In the genomic region with DNA sequence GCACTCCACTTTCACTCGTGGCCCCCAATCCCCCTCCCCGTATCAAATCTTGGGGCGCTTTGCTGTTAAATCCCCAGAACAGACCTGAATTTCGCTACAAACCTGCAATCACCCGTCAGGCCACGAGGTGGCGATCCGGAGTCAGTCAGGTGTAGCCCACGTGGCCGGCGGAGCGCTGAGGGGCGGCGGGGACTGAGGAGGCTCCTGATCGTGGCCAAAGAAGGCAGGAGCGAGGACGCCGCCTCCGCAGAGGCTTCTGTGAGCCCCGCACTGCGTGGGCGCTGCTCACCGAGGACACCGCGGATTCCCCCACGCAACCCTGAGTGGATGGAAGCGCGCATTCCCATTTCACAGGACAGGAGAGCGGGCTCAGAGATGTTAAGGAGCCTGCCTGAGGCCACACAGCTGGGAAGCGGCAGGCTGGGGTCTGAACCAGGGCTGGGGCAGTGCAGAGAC, we compare ENCODE assay signal across 8 cellular contexts.
DNase-seq lines count a peak whose midpoint lies in the region; ATAC-seq, FAIRE-seq and TF ChIP-seq lines count a peak whose summit lies in the region.

No MANE protein-coding gene starts in this region.

- no peak overlapping the region for H2AFZ ChIP-seq in OCI-LY1 (ENCODE audit: low read length)

- H3K27me3 ChIP-seq in OCI-LY1 (ENCODE audit: insufficient read depth, low read length): peaks cover 8% of the 10 kb centered on the region; the same call in 1 of the 2 replicates
- H3K27me3 ChIP-seq in naive thymus-derived CD4-positive, alpha-beta T cell (ENCODE audit: control insufficient read depth in 2 of 2, insufficient read depth in 2 of 2, low read length in 2 of 2): no peaks in the 10 kb centered on the region

- peaks cover 4% of the 10 kb centered on the region for H3K4me1 ChIP-seq in OCI-LY1 (ENCODE audit: insufficient read depth, low read length, severe bottlenecking)
- H3K4me1 ChIP-seq in naive thymus-derived CD4-positive, alpha-beta T cell (ENCODE audit: control insufficient read depth in 2 of 2, insufficient read depth in 2 of 2, low read length in 2 of 2): peaks cover 3 to 10% of the 10 kb centered on the region in 2 donors

- no peak for FAIRE-seq in D721Med (lab: Jason Lieb, UNC)

- H4K20me1 ChIP-seq in OCI-LY1 (ENCODE audit: insufficient read depth, low read length): no peaks in the 10 kb centered on the region

- ATAC-seq in naive thymus-derived CD4-positive, alpha-beta T cell: peak; percentile 90
- peak; percentile 69 for ATAC-seq in stimulated activated effector memory CD8-positive, alpha-beta T cell treated with anti-CD3 and anti-CD28 coated beads, Interleukin-12 subunit alpha, Interleukin-12 subunit beta, amount 100 ng/mL, for 72 hours
- no peak for ATAC-seq in HG02938 (IDR thresholded peaks at IDR 0.05; ENCODE audit: unreplicated experiment)

- H3K9me3 ChIP-seq in OCI-LY1 (ENCODE audit: low read length): no peaks in the 10 kb centered on the region
- no peaks in the 10 kb centered on the region for H3K9me3 ChIP-seq in naive thymus-derived CD4-positive, alpha-beta T cell (ENCODE audit: control insufficient read depth in 2 of 3, low read length in 3 of 3)

- no peaks in the 10 kb centered on the region for H3K36me3 Mint-ChIP-seq in naive thymus-derived CD4-positive, alpha-beta T cell
- no peaks in the 10 kb centered on the region for H3K36me3 Mint-ChIP-seq in stimulated activated effector memory CD8-positive, alpha-beta T cell treated with anti-CD3 and anti-CD28 coated beads, Interleukin-12 subunit alpha, Interleukin-12 subunit beta, amount 100 ng/mL, for 72 hours

- no peaks in the 10 kb centered on the region for H3K9me2 ChIP-seq in OCI-LY1 (ENCODE audit: low read depth, low read length)

- peaks cover 10 to 23% (median 22%) of the 10 kb centered on the region in 7 donors for H3K4me1 Mint-ChIP-seq in naive thymus-derived CD4-positive, alpha-beta T cell
- peaks cover 22% of the 10 kb centered on the region for H3K4me1 Mint-ChIP-seq in stimulated activated effector memory CD8-positive, alpha-beta T cell treated with anti-CD3 and anti-CD28 coated beads, Interleukin-12 subunit alpha, Interleukin-12 subunit beta, amount 100 ng/mL, for 72 hours

- H3K9me3 Mint-ChIP-seq in naive thymus-derived CD4-positive, alpha-beta T cell: no peaks in the 10 kb centered on the region
- no peaks in the 10 kb centered on the region for H3K9me3 Mint-ChIP-seq in stimulated activated effector memory CD8-positive, alpha-beta T cell treated with anti-CD3 and anti-CD28 coated beads, Interleukin-12 subunit alpha, Interleukin-12 subunit beta, amount 100 ng/mL, for 72 hours

- peak overlapping the region; percentile 36 to 79 (median 72) for H3K4me3 Mint-ChIP-seq in naive thymus-derived CD4-positive, alpha-beta T cell
- peak overlapping the region; percentile 45 for H3K4me3 Mint-ChIP-seq in stimulated activated effector memory CD8-positive, alpha-beta T cell treated with anti-CD3 and anti-CD28 coated beads, Interleukin-12 subunit alpha, Interleukin-12 subunit beta, amount 100 ng/mL, for 72 hours

- no peaks in the 10 kb centered on the region for H3K79me2 ChIP-seq in OCI-LY1 (ENCODE audit: insufficient read depth, low read length)

- H3K27ac ChIP-seq in OCI-LY1 (ENCODE audit: low read depth, low read length, poor library complexity, severe bottlenecking): no peak overlapping the region
- no peak overlapping the region for H3K27ac ChIP-seq in naive thymus-derived CD4-positive, alpha-beta T cell (ENCODE audit: low read depth, low read length)

- no peak overlapping the region for H3K9ac ChIP-seq in OCI-LY1 (ENCODE audit: low read length)

- CTCF ChIA-PET in naive thymus-derived CD4-positive, alpha-beta T cell (lab: Charles Lee): interaction anchor here (0.7 to 10.5 kb wide), 9 partner anchors 14 to 139 kb away, joined by 3 to 244 read pairs (median 5); no protein-coding TSS in a partner anchor

- peak overlapping the region; percentile 35; the same call in 1 of the 2 replicates for H3K4me2 ChIP-seq in OCI-LY1 (ENCODE audit: low read length)

- no peaks in the 10 kb centered on the region; the same call in 1 of the 2 replicates for H3K36me3 ChIP-seq in OCI-LY1 (ENCODE audit: insufficient read depth, low read length)
- no peaks in the 10 kb centered on the region for H3K36me3 ChIP-seq in naive thymus-derived CD4-positive, alpha-beta T cell (ENCODE audit: control insufficient read depth in 2 of 3, insufficient read depth in 3 of 3, low read length in 3 of 3)

- intact Hi-C loops in naive thymus-derived CD4-positive, alpha-beta T cell (cut with micrococcal nuclease): loop anchor here (1.0 to 5.0 kb wide), 4 partner anchors 18 to 94 kb away; no protein-coding TSS in a partner anchor

- H3K27ac Mint-ChIP-seq in naive thymus-derived CD4-positive, alpha-beta T cell: peak overlapping the region in 2 of 9 donors; percentile 30 to 43
- H3K27ac Mint-ChIP-seq in stimulated activated effector memory CD8-positive, alpha-beta T cell treated with anti-CD3 and anti-CD28 coated beads, Interleukin-12 subunit alpha, Interleukin-12 subunit beta, amount 100 ng/mL, for 72 hours: peak overlapping the region; percentile 27

- POLR2A ChIA-PET in naive thymus-derived CD4-positive, alpha-beta T cell (lab: Charles Lee): interaction anchor here (1.5 to 3.6 kb wide), 3 partner anchors 14 to 76 kb away, joined by 7 to 24 read pairs (median 10); no protein-coding TSS in a partner anchor

- DNase-seq in D721Med (ENCODE audit: insufficient read length, low spot score) (peak; percentile 83), HPDE6-E6E7 (ENCODE audit: extremely low spot score) (peak; percentile 67), activated T-cell treated with anti-CD3 and anti-CD28 coated beads for 24 hours (ENCODE audit: low read depth) (peak; percentile 81), epithelial cell of esophagus (ENCODE audit: low read depth) (peak; percentile 69)
- DNase-seq in naive thymus-derived CD4-positive, alpha-beta T cell: peak; percentile 67 to 89 (median 83)
- peak; percentile 77 to 92 for DNase-seq in stimulated activated effector memory CD8-positive, alpha-beta T cell treated with anti-CD3 and anti-CD28 coated beads, Interleukin-12 subunit alpha, Interleukin-12 subunit beta, amount 100 ng/mL, for 72 hours (ENCODE audit: low spot score in 2 of 2)

- no peaks in the 10 kb centered on the region for H3F3A ChIP-seq in OCI-LY1 (ENCODE audit: insufficient read depth, low read length)

- H3K27me3 Mint-ChIP-seq in naive thymus-derived CD4-positive, alpha-beta T cell: peaks cover 13 to 35% (median 26%) of the 10 kb centered on the region in 5 donors

- H3K4me3 ChIP-seq in OCI-LY1 (ENCODE audit: low read depth, low read length, poor library complexity, severe bottlenecking) (no peak overlapping the region), epithelial cell of esophagus (ENCODE audit: low read length) (peak overlapping the region; percentile 30)
- H3K4me3 ChIP-seq in naive thymus-derived CD4-positive, alpha-beta T cell (ENCODE audit: low read length): peak overlapping the region; percentile 38

- TF ChIP-seq CTCF in D721Med (IDR thresholded peaks at IDR 0.05; ENCODE audit: insufficient read depth, missing control alignments) (peak; percentile 78), OCI-LY1 (IDR thresholded peaks at IDR 0.05; ENCODE audit: low read length) (peak; percentile 85), epithelial cell of esophagus (IDR thresholded peaks at IDR 0.05; ENCODE audit: insufficient read depth, low read depth, low read length, missing control alignments) (peak; percentile 90)
